8 cellular contexts compared by ENCODE assay signal in genomic region chr7:5478568-5479045, GRCh38. TPM values are rescaled to one million over a fixed set of nuclear protein-coding genes. Genes with fewer than 3 reads are reported as not detected.
DNase-seq lines count a peak whose midpoint lies in the region; ATAC-seq, FAIRE-seq and TF ChIP-seq lines count a peak whose summit lies in the region.

No MANE protein-coding gene starts in this region.

- H3K9me3 Mint-ChIP-seq in GM23338, result no peaks in the 10 kb centered on the region

- 0 out of 2 replicates have a peak, but pooled peaks cover 3% of the 10 kb centered on the region for H3F3A ChIP-seq in GM23338 (replicated peaks; ENCODE audit: low read depth)

- H3K79me2 ChIP-seq in GM23338 (replicated peaks; ENCODE audit: insufficient read depth), result no peaks in the 10 kb centered on the region

- no peaks in the 10 kb centered on the region for H3K36me3 Mint-ChIP-seq in GM23338 (ENCODE audit: low read depth)

- FAIRE-seq in small intestine (lab: Jason Lieb, UNC) (no peak), GM19239 (lab: Jason Lieb, UNC) (no peak)

- H3K4me2 ChIP-seq in GM23338, result peak overlapping the region; percentile 55; the same call in 1 of the 2 replicates

- H3K9me2 ChIP-seq in GM23338 (ENCODE audit: insufficient read depth), result no peaks in the 10 kb centered on the region

- H4K20me1 ChIP-seq in GM23338 (replicated peaks; ENCODE audit: insufficient read depth), result no peaks in the 10 kb centered on the region; the same call in 1 of the 2 replicates

- no peak for DNase-seq in GM23338 (ENCODE audit: low spot score)
- peak; percentile 43 for DNase-seq in NCI-H524 treated with DMSO at 0.1 percent for 48 hours (lab: John Stamatoyannopoulos, UW)
- peak; percentile 21 for DNase-seq in small intestine
- DNase-seq in GM19239 (ENCODE audit: insufficient read length, low spot score), result no peak
- no peak for DNase-seq in ecto neural progenitor cell (ENCODE audit: low spot score)

- H2AFZ ChIP-seq in GM23338, result no peak overlapping the region

- H3K9me3 ChIP-seq in gastroesophageal sphincter (no peaks in the 10 kb centered on the region), small intestine (ENCODE audit: control insufficient read depth, low read depth) (no peaks in the 10 kb centered on the region)

- TF ChIP-seq POLR2A in gastroesophageal sphincter (IDR thresholded peaks at IDR 0.05), result no peak

- peak overlapping the region; percentile 34; the same call in 1 of the 2 replicates for H3K4me3 ChIP-seq in GM23338
- H3K4me3 ChIP-seq in gastroesophageal sphincter, result peak overlapping the region; percentile 9 to 47
- H3K4me3 ChIP-seq in small intestine (ENCODE audit: low read depth in 1 of 2, low read length in 2 of 2), result no peak overlapping the region

- TF ChIP-seq CTCF in GM23338 (conservative IDR thresholded peaks at IDR 0.05; ENCODE audit: low read depth in 2 of 2), result no peak
- TF ChIP-seq CTCF in gastroesophageal sphincter (IDR thresholded peaks at IDR 0.05), result no peak

- H3K27me3 Mint-ChIP-seq in GM23338 (ENCODE audit: insufficient read depth, low read depth, poor library complexity), result peaks cover 17% of the 10 kb centered on the region

- WGBS in gastroesophageal sphincter (ENCODE audit: low coverage in 1 of 2), 2 donors, result 40 to 100% methylated on average over 1 of the region's 17 CpGs
- 59 to 70% (median 68%) methylated on average over 17 of the region's 17 CpGs for WGBS in small intestine, 3 donors

- peak overlapping the region; percentile 56; the same call in 2 of the 3 replicates for H3K4me3 Mint-ChIP-seq in GM23338

- H3K27ac ChIP-seq in GM23338 (ENCODE audit: low read depth), result peak overlapping the region; percentile 53; the same call in 1 of the 2 replicates
- H3K27ac ChIP-seq in gastroesophageal sphincter, result peak overlapping the region in 2 of 4 donors; percentile 61 to 67
- H3K27ac ChIP-seq in small intestine (ENCODE audit: low read depth in 1 of 2, low read length in 1 of 2), result no peak overlapping the region

- no peak for TF ChIP-seq EP300 in gastroesophageal sphincter (IDR thresholded peaks at IDR 0.05)

- ATAC-seq in GM23338 (no peak), gastroesophageal sphincter (no peak), GM21526 (IDR thresholded peaks at IDR 0.05; ENCODE audit: low FRiP score, unreplicated experiment) (no peak), GM19455 (IDR thresholded peaks at IDR 0.05; ENCODE audit: unreplicated experiment) (no peak)

- H3K27me3 ChIP-seq in GM23338 (ENCODE audit: insufficient read depth), result no peaks in the 10 kb centered on the region
- no peaks in the 10 kb centered on the region for H3K27me3 ChIP-seq in gastroesophageal sphincter
- no peaks in the 10 kb centered on the region for H3K27me3 ChIP-seq in small intestine (ENCODE audit: control insufficient read depth in 2 of 2, insufficient read depth in 2 of 2, low read length in 2 of 2)

- H3K4me1 Mint-ChIP-seq in GM23338, result peaks cover 25% of the 10 kb centered on the region

- peaks cover 15% of the 10 kb centered on the region for H3K4me1 ChIP-seq in GM23338 (ENCODE audit: insufficient read depth)
- peaks cover 0 to 24% (median 5%) of the 10 kb centered on the region in 3 donors for H3K4me1 ChIP-seq in gastroesophageal sphincter
- H3K4me1 ChIP-seq in small intestine (ENCODE audit: control insufficient read depth in 2 of 2, insufficient read depth in 1 of 2, low read depth in 1 of 2, low read length in 1 of 2), result no peaks in the 10 kb centered on the region

- H3K27ac Mint-ChIP-seq in GM23338, result no peak overlapping the region

- no peaks in the 10 kb centered on the region for H3K36me3 ChIP-seq in GM23338 (ENCODE audit: insufficient read depth)
- H3K36me3 ChIP-seq in gastroesophageal sphincter, result peaks cover 0 to 19% of the 10 kb centered on the region in 2 donors
- peaks cover 0 to 4% of the 10 kb centered on the region in 2 donors for H3K36me3 ChIP-seq in small intestine (ENCODE audit: control insufficient read depth in 2 of 2, insufficient read depth in 2 of 2, low read length in 2 of 2)

TF ChIP-seq in GM23338, 12 proteins besides CTCF, POLR2A, EP300 and RAD21:
- TF ChIP-seq EZH2phosphoT487 (IDR thresholded peaks at IDR 0.05; ENCODE audit: unreplicated experiment) (no peak), ZNF462 (CRISPR knock-in tag; IDR thresholded peaks at IDR 0.05) (no peak), JUNB (IDR thresholded peaks at IDR 0.05; ENCODE audit: unreplicated experiment) (no peak), ZNF114 (CRISPR knock-in tag; IDR thresholded peaks at IDR 0.05) (no peak), CREB1 (CRISPR knock-in tag; IDR thresholded peaks at IDR 0.05; ENCODE audit: low read depth) (no peak), STAT1 (IDR thresholded peaks at IDR 0.05; ENCODE audit: unreplicated experiment) (no peak), ZNF331 (CRISPR knock-in tag; IDR thresholded peaks at IDR 0.05; ENCODE audit: low read depth) (no peak), EZH2 (IDR thresholded peaks at IDR 0.05; ENCODE audit: low read depth, unreplicated experiment) (no peak), NANOG (IDR thresholded peaks at IDR 0.05; ENCODE audit: borderline replicate concordance) (no peak)

RNA-seq across cellular contexts. Expression of gene FBXL18, which starts 35.0 kb away (rescaled TPM):
- 18.1 and 21.8 TPM in 2 replicates for total RNA-seq in GM23338 (2014; rRNA removed; shearing (Covaris generic))
- polyA plus RNA-seq in GM23338 (2016; fragmentation: Nextera tagmentation; extraction: Ambion mirVana) (10.5 and 11.6 TPM in 2 replicates), small intestine (1 to 10 TPM; 1.1 to 3.4 (median 1.3) TPM)
- total RNA-seq in gastroesophageal sphincter, result 10 to 100 TPM in 1 of 4 donors, 1 to 10 TPM in 3; 5.8 to 11.8 (median 8.2) TPM

RNA-seq across cellular contexts. Expression of gene ACTB, which starts 51.8 kb away (rescaled TPM):
- total RNA-seq in GM23338 (2014; rRNA removed; shearing (Covaris generic)), result 6,061 and 6,196 TPM in 2 replicates
- polyA plus RNA-seq in GM23338 (2016; fragmentation: Nextera tagmentation; extraction: Ambion mirVana) (11,484 and 12,398 TPM in 2 replicates), small intestine (1,000 to 10,000 TPM; 3,422 to 5,487 (median 4,014) TPM)
- total RNA-seq in gastroesophageal sphincter, result over 10,000 TPM in 1 of 4 donors, 1,000 to 10,000 TPM in 3; 4,936 to 13,281 (median 6,781) TPM

RNA-seq across cellular contexts. Expression of gene TNRC18, which starts 55.0 kb away (rescaled TPM):
- 6.9 and 17.5 TPM in 2 replicates for total RNA-seq in GM23338 (2014; rRNA removed; shearing (Covaris generic))
- polyA plus RNA-seq in GM23338 (2016; fragmentation: Nextera tagmentation; extraction: Ambion mirVana) (2.0 and 2.1 TPM in 2 replicates), small intestine (10 to 100 TPM in 2 of 3 donors, 1 to 10 TPM in 1; 5.4 to 43.0 (median 15.4) TPM)
- total RNA-seq in gastroesophageal sphincter, result 100 to 1,000 TPM in 3 of 4 donors, 10 to 100 TPM in 1; 87.6 to 218 (median 124) TPM

Comparison
In these comparisons a context has a peak if more than half of its experiments do, and no peak if none do; other contexts are left out.
1. DNase-seq: peak in NCI-H524 treated with DMSO at 0.1 percent for 48 hours (single experiment) and small intestine (single experiment); none in GM23338 (single experiment), GM19239 (single experiment) and ecto neural progenitor cell (single experiment).
2. H3K4me3 ChIP-seq: peak in GM23338 (single experiment) and gastroesophageal sphincter (2 of 2); none in small intestine (0 of 2).